9 cellular contexts compared by ENCODE assay signal in genomic region chr3:72666444-72666755, GRCh38.
DNase-seq lines count a peak whose midpoint lies in the region; ATAC-seq and TF ChIP-seq lines count a peak whose summit lies in the region.
"Had no signal": no experiment of that assay in that cellular context is flagged by ENCODE, and none has a peak within 500 bp of the region (broad histone marks: within the 10 kb centered on the region; RNA-seq: fewer than 3 reads in every experiment).

No MANE protein-coding gene starts in this region.

- H3K4me1 Mint-ChIP-seq in CD14-positive monocyte (no peaks in the 10 kb centered on the region), WTC11 (peaks cover 7% of the 10 kb centered on the region), type B pancreatic cell (ENCODE audit: unreplicated experiment) (peaks cover 29% of the 10 kb centered on the region)

- H3K27me3 Mint-ChIP-seq in CD14-positive monocyte (ENCODE audit: low read depth in 3 of 3) = peaks cover 0 to 2% (median 1%) of the 10 kb centered on the region in 3 donors
- no peaks in the 10 kb centered on the region for H3K27me3 Mint-ChIP-seq in WTC11 (ENCODE audit: low read depth)
- H3K27me3 Mint-ChIP-seq in type B pancreatic cell = peaks cover 3% of the 10 kb centered on the region

- H3K4me3 ChIP-seq in HEK293 (ENCODE audit: low read depth, low read length) = no peak overlapping the region
- no peak overlapping the region for H3K4me3 ChIP-seq in lower lobe of right lung
- H3K4me3 ChIP-seq: GM23248 had no signal

- H3K27ac ChIP-seq in HEK293 (ENCODE audit: extremely low read depth, low read depth, low read length) (no peak overlapping the region), lower lobe of right lung (no peak overlapping the region)
- H3K27ac ChIP-seq: GM23248, HL-60 had no signal

- no peak for ATAC-seq in WTC11
- no peak for ATAC-seq in lower lobe of right lung

- H3K9me3 ChIP-seq in HEK293 (ENCODE audit: control insufficient read depth, insufficient read depth, low read depth, low read length) = no peaks in the 10 kb centered on the region
- no peaks in the 10 kb centered on the region for H3K9me3 ChIP-seq in lower lobe of right lung

- no peaks in the 10 kb centered on the region for H3K36me3 Mint-ChIP-seq in CD14-positive monocyte
- H3K36me3 Mint-ChIP-seq in WTC11 = no peaks in the 10 kb centered on the region
- H3K36me3 Mint-ChIP-seq in type B pancreatic cell = no peaks in the 10 kb centered on the region

- CTCF ChIA-PET in HEK293 (lab: Yijun Ruan, JAX) = interaction anchor here (0.6 to 2.2 kb wide), 22 partner anchors 8 to 953 kb away, joined by 3 to 17 read pairs (median 4); no protein-coding TSS in a partner anchor
- CTCF ChIA-PET in WTC11 (lab: Charles Lee) = interaction anchor here (0.7 to 2.9 kb wide), 30 partner anchors 9 to 791 kb away, joined by 3 to 35 read pairs (median 4); partner anchors contain the start of gene SHQ1

- POLR2A ChIA-PET in HEK293 (lab: Yijun Ruan, JAX) (no interaction called here), WTC11 (lab: Charles Lee) (interaction anchor here (0.7 to 0.9 kb wide), 2 partner anchors 103 to 156 kb away, joined by 4 to 5 read pairs; no protein-coding TSS in a partner anchor)

- TF ChIP-seq CTCF in CD14-positive monocyte (IDR thresholded peaks at IDR 0.05) (peak; percentile 33), HEK293 (tag by site-specific recombination; IDR thresholded peaks at IDR 0.05) (no peak), WTC11 (IDR thresholded peaks at IDR 0.05) (0 out of 2 replicates have a peak, but pooled peaks have one; percentile 7), type B pancreatic cell (conservative IDR thresholded peaks at IDR 0.05) (peak; percentile 7), lower lobe of right lung (IDR thresholded peaks at IDR 0.05) (no peak)

- intact Hi-C loops in CD14-positive monocyte (cut with micrococcal nuclease) = no loop called here
- intact Hi-C loops in lower lobe of right lung (cut with DNase I) = no loop called here

- H3K9me3 Mint-ChIP-seq in CD14-positive monocyte (peaks cover 0 to 4% (median 0%) of the 10 kb centered on the region in 7 donors), WTC11 (peaks cover 5% of the 10 kb centered on the region), type B pancreatic cell (peaks cover 16% of the 10 kb centered on the region)

- no peaks in the 10 kb centered on the region for H3K4me1 ChIP-seq in HEK293 (ENCODE audit: control insufficient read depth, insufficient read depth, low read length)
- no peaks in the 10 kb centered on the region for H3K4me1 ChIP-seq in lower lobe of right lung

- DNase-seq in CD14-positive monocyte (ENCODE audit: low spot score) = no peak
- no peak for DNase-seq in WTC11 (ENCODE audit: low spot score)
- no peak for DNase-seq in type B pancreatic cell (ENCODE audit: extremely low spot score, unreplicated experiment)
- no peak for DNase-seq in lower lobe of right lung
- no peak for DNase-seq in islet precursor cell
- DNase-seq: GF-D8 had no signal

- H3K27ac Mint-ChIP-seq in CD14-positive monocyte = no peak overlapping the region
- H3K27ac Mint-ChIP-seq in WTC11 = no peak overlapping the region
- H3K27ac Mint-ChIP-seq in type B pancreatic cell = peak overlapping the region; percentile 63

- H3K36me3 ChIP-seq in HEK293 (ENCODE audit: control insufficient read depth in 2 of 2, insufficient read depth in 1 of 2, low read length in 2 of 2) (no peaks in the 10 kb centered on the region), lower lobe of right lung (no peaks in the 10 kb centered on the region)

- no peaks in the 10 kb centered on the region for H3K27me3 ChIP-seq in lower lobe of right lung (ENCODE audit: low read depth)

- H3K4me3 Mint-ChIP-seq in CD14-positive monocyte (no peak overlapping the region), WTC11 (no peak overlapping the region), type B pancreatic cell (no peak overlapping the region)

TF ChIP-seq in HEK293, 187 proteins besides CTCF, POLR2A, EP300 and RAD21:
- TF ChIP-seq ZNF280C (tag by site-specific recombination; IDR thresholded peaks at IDR 0.05) (no peak), ZNF654 (tag by site-specific recombination; IDR thresholded peaks at IDR 0.05; ENCODE audit: low read depth) (peak; percentile 1; the same call in 1 of the 2 replicates)

TF ChIP-seq in WTC11, 78 proteins besides CTCF, POLR2A, EP300 and RAD21:
- no peak for TF ChIP-seq MAX (CRISPR knock-in tag; IDR thresholded peaks at IDR 0.05)
- TF ChIP-seq SP1 (CRISPR knock-in tag; conservative IDR thresholded peaks at IDR 0.05) = no peak
- no peak for TF ChIP-seq ETV6 (CRISPR knock-in tag; IDR thresholded peaks at IDR 0.05)
- TF ChIP-seq FOXK1 (CRISPR knock-in tag; IDR thresholded peaks at IDR 0.05) = no peak
- TF ChIP-seq GABPB1 (CRISPR knock-in tag; IDR thresholded peaks at IDR 0.05) = no peak
- no peak for TF ChIP-seq E2F5 (CRISPR knock-in tag; IDR thresholded peaks at IDR 0.05)

Comparison
In these comparisons a context has a peak if more than half of its experiments do, and no peak if none do; other contexts are left out.
1. CTCF ChIP-seq: peak in CD14-positive monocyte (single experiment), WTC11 (single experiment) and type B pancreatic cell (single experiment); none in HEK293 (single experiment) and lower lobe of right lung (single experiment).